1 cellular context compared by ENCODE assay signal in the genomic region with DNA sequence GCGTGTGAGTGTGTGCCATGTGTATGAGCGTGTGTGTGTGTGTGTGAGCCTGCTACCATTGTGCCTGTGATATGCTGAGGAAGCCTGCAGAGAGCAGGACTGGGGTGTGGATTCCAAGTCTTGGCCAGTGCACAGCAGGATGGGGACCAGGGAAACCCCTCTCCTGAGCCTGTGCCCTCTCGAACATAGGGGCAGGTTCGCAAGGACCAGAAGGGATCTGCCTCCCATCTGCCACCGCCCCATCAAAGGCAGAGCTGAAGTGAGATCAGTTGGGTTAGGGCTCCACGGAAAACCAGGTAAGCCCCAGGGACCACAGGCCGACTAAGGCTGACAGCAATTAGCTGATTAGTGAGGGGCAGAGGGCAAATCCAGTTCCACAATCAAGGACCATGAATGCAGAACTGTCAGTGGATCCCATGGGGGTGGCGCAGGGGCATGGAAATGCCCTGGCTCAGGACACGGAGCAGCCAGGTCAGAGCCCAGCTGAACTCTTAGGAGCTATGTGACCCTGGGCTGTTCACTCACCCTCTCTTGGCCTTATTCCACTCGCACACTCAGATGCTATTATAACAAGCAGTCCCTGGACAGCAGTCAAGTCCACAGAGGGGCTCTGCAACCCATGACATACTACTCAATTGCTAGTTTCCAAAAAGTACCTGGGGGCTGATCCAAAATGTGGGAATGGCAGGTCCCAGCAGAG.
TF ChIP-seq lines count a peak whose summit lies in the region.

No MANE protein-coding gene starts in this region.

TF ChIP-seq in H1, 55 proteins besides CTCF, POLR2A, EP300 and RAD21 (continued from another document):
- TF ChIP-seq, protein P1, sequence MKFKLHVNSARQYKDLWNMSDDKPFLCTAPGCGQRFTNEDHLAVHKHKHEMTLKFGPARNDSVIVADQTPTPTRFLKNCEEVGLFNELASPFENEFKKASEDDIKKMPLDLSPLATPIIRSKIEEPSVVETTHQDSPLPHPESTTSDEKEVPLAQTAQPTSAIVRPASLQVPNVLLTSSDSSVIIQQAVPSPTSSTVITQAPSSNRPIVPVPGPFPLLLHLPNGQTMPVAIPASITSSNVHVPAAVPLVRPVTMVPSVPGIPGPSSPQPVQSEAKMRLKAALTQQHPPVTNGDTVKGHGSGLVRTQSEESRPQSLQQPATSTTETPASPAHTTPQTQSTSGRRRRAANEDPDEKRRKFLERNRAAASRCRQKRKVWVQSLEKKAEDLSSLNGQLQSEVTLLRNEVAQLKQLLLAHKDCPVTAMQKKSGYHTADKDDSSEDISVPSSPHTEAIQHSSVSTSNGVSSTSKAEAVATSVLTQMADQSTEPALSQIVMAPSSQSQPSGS (IDR thresholded peaks at IDR 0.05; ENCODE audit: low read length) = no peak
- TF ChIP-seq POLR2AphosphoS5 (IDR thresholded peaks at IDR 0.05; ENCODE audit: low read depth, low read length) (no peak), CREB1 (IDR thresholded peaks at IDR 0.05) (no peak), CHD1 (IDR thresholded peaks at IDR 0.05; ENCODE audit: low read depth, low read length) (no peak), MAFK (IDR thresholded peaks at IDR 0.05; ENCODE audit: low read depth, low read length) (no peak)
